Comparison of ENCODE assay signal across 1 cellular context in genomic region chr2:120531863-120532600, GRCh38.
TF ChIP-seq lines count a peak whose summit lies in the region.

No MANE protein-coding gene starts in this region.

TF ChIP-seq in HEK293, 187 proteins besides CTCF, POLR2A, EP300 and RAD21 (continued from another document):
- TF ChIP-seq ZBTB26 (tag by site-specific recombination; optimal IDR thresholded peaks at IDR 0.05) (no peak), EGR2 (tag by site-specific recombination; IDR thresholded peaks at IDR 0.05; ENCODE audit: low read depth) (peak; percentile 77), OSR2 (tag by site-specific recombination; IDR thresholded peaks at IDR 0.05) (no peak), ZNF776 (tag by site-specific recombination; IDR thresholded peaks at IDR 0.05; ENCODE audit: borderline replicate concordance) (no peak)
